In genomic region chr20:52747736-52748135, GRCh38 we compare ENCODE assay signal across 10 cellular contexts.
DNase-seq lines count a peak whose midpoint lies in the region; ATAC-seq, FAIRE-seq and TF ChIP-seq lines count a peak whose summit lies in the region.
"Had no signal": no experiment of that assay in that cellular context is flagged by ENCODE, and none has a peak within 500 bp of the region (broad histone marks: within the 10 kb centered on the region; RNA-seq: fewer than 3 reads in every experiment).

No MANE protein-coding gene starts in this region.

- peak; percentile 0 for DNase-seq in ELR (ENCODE audit: low read depth)
- peak; percentile 46 for DNase-seq in NCI-H524 treated with DMSO at 0.1 percent for 48 hours (lab: John Stamatoyannopoulos, UW)
- no peak for DNase-seq in H1 (ENCODE audit: low read depth in 1 of 2, low spot score in 2 of 2)
- DNase-seq in neural crest cell (ENCODE audit: low read depth, low spot score), result no peak
- no peak for DNase-seq in pons (ENCODE audit: low spot score)
- no peak for DNase-seq in colonic mucosa

- H3K27ac Mint-ChIP-seq in neural crest cell (ENCODE audit: unreplicated experiment), result no peak overlapping the region

- H3K4me3 Mint-ChIP-seq in neural crest cell, result no peak overlapping the region

- no peak overlapping the region for H3K9ac ChIP-seq in H1 (replicated peaks in 1 of 4; ENCODE audit: extremely low read depth in 1 of 4, low read depth in 3 of 4, low read length in 3 of 4)
- H3K9ac ChIP-seq in colonic mucosa (ENCODE audit: low read depth in 2 of 2, low read length in 2 of 2), result no peak overlapping the region

- no peak overlapping the region for H3K18ac ChIP-seq in H1 (ENCODE audit: extremely low read depth, low read length)

- no peak overlapping the region for H2BK5ac ChIP-seq in H1 (ENCODE audit: low read depth, low read length)

- intact Hi-C loops in colonic mucosa (cut with DNase I), result no loop called here

- no peak overlapping the region for H3K14ac ChIP-seq in H1 (ENCODE audit: insufficient read length)

- H2BK12ac ChIP-seq in H1 (ENCODE audit: low read depth, low read length), result no peak overlapping the region

- H3K79me1 ChIP-seq in H1 (ENCODE audit: low read depth, low read length), result no peaks in the 10 kb centered on the region

- peak; percentile 87 for FAIRE-seq in H1 (lab: Jason Lieb, UNC)
- FAIRE-seq: RCC 7860 had no signal

- peak; percentile 74 to 77 for TF ChIP-seq RAD21 in H1 (IDR thresholded peaks at IDR 0.05 in 1 of 2, conservative IDR thresholded peaks at IDR 0.05 in 1 of 2; ENCODE audit: low read depth in 2 of 2, low read length in 2 of 2)

- H3K27me3 Mint-ChIP-seq in neural crest cell (ENCODE audit: low read depth), result no peaks in the 10 kb centered on the region

- H3K9me3 ChIP-seq in H1 (ENCODE audit: insufficient read depth in 2 of 2, low read depth in 1 of 2, low read length in 1 of 2), result no peaks in the 10 kb centered on the region
- no peaks in the 10 kb centered on the region for H3K9me3 ChIP-seq in colonic mucosa
- H3K9me3 ChIP-seq: HAP-1 had no signal

- H4K20me1 ChIP-seq in H1 (replicated peaks in 1 of 2; ENCODE audit: control insufficient read depth in 1 of 2, insufficient read depth in 2 of 2, low read length in 2 of 2), result no peaks in the 10 kb centered on the region

- no peak overlapping the region for H3K56ac ChIP-seq in H1 (replicated peaks; ENCODE audit: insufficient read length, low read depth, low read length)

- peaks cover 0 to 3% (median 0%) of the 10 kb centered on the region in 4 experiments; a peak in 1 of 7 replicates for H3K4me1 ChIP-seq in H1 (replicated peaks in 1 of 4; ENCODE audit: control insufficient read depth in 3 of 4, insufficient read depth in 4 of 4, low read length in 3 of 4)
- no peaks in the 10 kb centered on the region for H3K4me1 ChIP-seq in colonic mucosa
- H3K4me1 ChIP-seq: HAP-1 had no signal

- H2BK15ac ChIP-seq in H1 (ENCODE audit: low read length), result no peak overlapping the region

- WGBS in H1 (ENCODE audit: extremely low coverage in 1 of 2, insufficient coverage in 1 of 2, insufficient read length in 1 of 2, insufficient replicate concordance in 2 of 2, low coverage in 1 of 2, low lambda C conversion rate in 2 of 2, missing lambda C conversion rate in 1 of 2), 2 experiments, result 77% methylated on average over 8 of the region's 8 CpGs; no CpG with 5 or more reads in 1 of the 2 experiments

- peak; percentile 7 to 64 (median 20); a peak in 3 of 4 replicates for TF ChIP-seq CTCF in H1 (IDR thresholded peaks at IDR 0.05; ENCODE audit: control extremely low read depth in 1 of 3, insufficient read depth in 1 of 3, low read depth in 1 of 3, low read length in 3 of 3)
- peak; percentile 51 for TF ChIP-seq CTCF in neural crest cell (conservative IDR thresholded peaks at IDR 0.05)
- no peak for TF ChIP-seq CTCF in colonic mucosa (IDR thresholded peaks at IDR 0.05)

- ATAC-seq in HG03108 (IDR thresholded peaks at IDR 0.05; ENCODE audit: unreplicated experiment) (no peak), HG02885 (IDR thresholded peaks at IDR 0.05; ENCODE audit: poor library complexity, unreplicated experiment) (no peak)

- H3K36me3 ChIP-seq in H1 (ENCODE audit: control insufficient read depth in 2 of 4, insufficient read depth in 4 of 4, low read length in 3 of 4) (no peaks in the 10 kb centered on the region), colonic mucosa (no peaks in the 10 kb centered on the region)
- H3K36me3 ChIP-seq: HAP-1 had no signal

- no peak overlapping the region for H3K23ac ChIP-seq in H1 (ENCODE audit: insufficient read length)

- peak overlapping the region; percentile 66 for H2AFZ ChIP-seq in H1 (ENCODE audit: low read length)

- H3K9me3 Mint-ChIP-seq in neural crest cell, result peaks cover 2% of the 10 kb centered on the region

- no peak for TF ChIP-seq EP300 in H1 (IDR thresholded peaks at IDR 0.05; ENCODE audit: borderline replicate concordance in 1 of 2, low read depth in 2 of 2, low read length in 2 of 2)

- H3K4me3 ChIP-seq in H1 (ENCODE audit: extremely low read depth in 1 of 4, insufficient read depth in 2 of 4, low read depth in 3 of 4, low read length in 4 of 4) (no peak overlapping the region), colonic mucosa (no peak overlapping the region)
- H3K4me3 ChIP-seq: HAP-1 had no signal

- H3K27ac ChIP-seq in H1 (ENCODE audit: low read depth, low read length) (no peak overlapping the region), colonic mucosa (no peak overlapping the region)

- no peak overlapping the region for H3K4me2 ChIP-seq in H1 (ENCODE audit: insufficient read depth in 1 of 2, low read depth in 2 of 2, low read length in 2 of 2)

- H2BK20ac ChIP-seq in H1 (ENCODE audit: low read length), result no peak overlapping the region

- no peaks in the 10 kb centered on the region for H3K79me2 ChIP-seq in H1 (ENCODE audit: control insufficient read depth in 1 of 2, insufficient read depth in 2 of 2, low read length in 2 of 2)

- H3K36me3 Mint-ChIP-seq in neural crest cell (ENCODE audit: low read depth), result no peaks in the 10 kb centered on the region

- CTCF ChIA-PET in H1 (lab: Charles Lee; ENCODE audit: partially characterized antibody), result interaction anchor here (0.5 to 2.0 kb wide), 10 partner anchors 9 to 1124 kb away, joined by 3 to 7 read pairs (median 4); no protein-coding TSS in a partner anchor

- POLR2A ChIA-PET in H1 (lab: Charles Lee; ENCODE audit: partially characterized antibody), result no interaction called here

- H3K4ac ChIP-seq in H1 (replicated peaks; ENCODE audit: insufficient read length, low read depth, low read length), result no peak overlapping the region

- H4K91ac ChIP-seq in H1 (replicated peaks; ENCODE audit: insufficient read length, low read length), result no peak overlapping the region

- no peak overlapping the region for H4K8ac ChIP-seq in H1 (ENCODE audit: extremely low read depth, insufficient read depth, low read length)

- no peak for TF ChIP-seq POLR2A in H1 (IDR thresholded peaks at IDR 0.05; ENCODE audit: control extremely low read depth in 1 of 2, low read depth in 2 of 2, low read length in 2 of 2)

- no peaks in the 10 kb centered on the region for H3K27me3 ChIP-seq in H1 (replicated peaks in 1 of 4; ENCODE audit: control insufficient read depth in 3 of 4, extremely low read depth in 1 of 4, insufficient read depth in 3 of 4, low read length in 3 of 4)
- no peaks in the 10 kb centered on the region for H3K27me3 ChIP-seq in colonic mucosa

- H4K5ac ChIP-seq in H1 (ENCODE audit: insufficient read length, low read depth, low read length), result no peak overlapping the region

- H2BK120ac ChIP-seq in H1 (replicated peaks; ENCODE audit: low read depth, low read length), result no peak overlapping the region

- no peaks in the 10 kb centered on the region for H3K4me1 Mint-ChIP-seq in neural crest cell

- H2AK5ac ChIP-seq in H1 (ENCODE audit: low read depth, low read length), result no peak overlapping the region

- no peaks in the 10 kb centered on the region for H3K23me2 ChIP-seq in H1 (ENCODE audit: low read depth, low read length)

TF ChIP-seq in H1, 55 proteins besides CTCF, POLR2A, EP300 and RAD21:
- TF ChIP-seq SP4 (IDR thresholded peaks at IDR 0.05; ENCODE audit: low read length), result no peak
- no peak for TF ChIP-seq USF2 (IDR thresholded peaks at IDR 0.05; ENCODE audit: low read length)
- TF ChIP-seq SIN3A (conservative IDR thresholded peaks at IDR 0.05 in 1 of 2, IDR thresholded peaks at IDR 0.05 in 1 of 2; ENCODE audit: low read depth in 1 of 2, low read length in 2 of 2), result no peak
- TF ChIP-seq ZNF274 (IDR thresholded peaks at IDR 0.05; ENCODE audit: borderline replicate concordance, extremely low read depth, low read length), result no peak
TF ChIP-seq in H1: peak in this region for 0.

Comparison
In these comparisons a context has a peak if more than half of its experiments do, and no peak if none do; other contexts are left out.
1. DNase-seq: peak in ELR (single experiment) and NCI-H524 treated with DMSO at 0.1 percent for 48 hours (single experiment); none in H1 (0 of 2), neural crest cell (single experiment), pons (single experiment) and colonic mucosa (single experiment).